ENCODE assay signal across 8 cellular contexts in genomic region chr3:198080521-198081384, GRCh38.
A peak's percentile ranks its signal among the peaks of the same experiment; 100 is the strongest.
DNase-seq lines count a peak whose midpoint lies in the region; ATAC-seq and TF ChIP-seq lines count a peak whose summit lies in the region.

No MANE protein-coding gene starts in this region.

- DNase-seq in GM10248 (ENCODE audit: extremely low spot score) (peak; percentile 65), NCI-H2196 treated with DMSO at 0.1 percent for 48 hours (lab: John Stamatoyannopoulos, UW; ENCODE audit: unreplicated experiment) (peak; percentile 71), ecto neural progenitor cell (ENCODE audit: low spot score) (peak; percentile 91), lung microvascular endothelial cell (ENCODE audit: low read depth in 2 of 2) (peak; percentile 75 to 81)
- DNase-seq in activated CD4-positive, alpha-beta T cell treated with anti-CD3 and anti-CD28 coated beads, Interleukin-2, amount 50 U/mL, for 4 hours = peak; percentile 58 to 60
- DNase-seq in stimulated activated CD4-positive, alpha-beta T cell treated with anti-CD3 and anti-CD28 coated beads, TNF-alpha, amount 100 ng/mL, for 24 hours (ENCODE audit: low read depth in 3 of 3) = peak; percentile 37 to 73 (median 55)

- ATAC-seq in HG02759 (IDR thresholded peaks at IDR 0.05; ENCODE audit: unreplicated experiment) = peak; percentile 96
- no peak for ATAC-seq in GM19328 (IDR thresholded peaks at IDR 0.05; ENCODE audit: unreplicated experiment)

- POLR2A ChIA-PET in GM10248 (lab: Yijun Ruan, JAX) = interaction anchor here (1.1 kb wide), 1 partner anchor 98 kb away, joined by 10 read pairs; no protein-coding TSS in a partner anchor

- CTCF ChIA-PET in GM10248 (lab: Yijun Ruan, JAX) = interaction anchor here (0.6 to 2.3 kb wide), 16 partner anchors 8 to 177 kb away, joined by 3 to 15 read pairs (median 4); no protein-coding TSS in a partner anchor

- peak; percentile 73 for TF ChIP-seq CTCF in GM10248 (IDR thresholded peaks at IDR 0.05; ENCODE audit: control extremely low read depth, extremely low read depth, low read depth, missing control alignments)
